ENCODE assay signal across 8 cellular contexts in the genomic region with DNA sequence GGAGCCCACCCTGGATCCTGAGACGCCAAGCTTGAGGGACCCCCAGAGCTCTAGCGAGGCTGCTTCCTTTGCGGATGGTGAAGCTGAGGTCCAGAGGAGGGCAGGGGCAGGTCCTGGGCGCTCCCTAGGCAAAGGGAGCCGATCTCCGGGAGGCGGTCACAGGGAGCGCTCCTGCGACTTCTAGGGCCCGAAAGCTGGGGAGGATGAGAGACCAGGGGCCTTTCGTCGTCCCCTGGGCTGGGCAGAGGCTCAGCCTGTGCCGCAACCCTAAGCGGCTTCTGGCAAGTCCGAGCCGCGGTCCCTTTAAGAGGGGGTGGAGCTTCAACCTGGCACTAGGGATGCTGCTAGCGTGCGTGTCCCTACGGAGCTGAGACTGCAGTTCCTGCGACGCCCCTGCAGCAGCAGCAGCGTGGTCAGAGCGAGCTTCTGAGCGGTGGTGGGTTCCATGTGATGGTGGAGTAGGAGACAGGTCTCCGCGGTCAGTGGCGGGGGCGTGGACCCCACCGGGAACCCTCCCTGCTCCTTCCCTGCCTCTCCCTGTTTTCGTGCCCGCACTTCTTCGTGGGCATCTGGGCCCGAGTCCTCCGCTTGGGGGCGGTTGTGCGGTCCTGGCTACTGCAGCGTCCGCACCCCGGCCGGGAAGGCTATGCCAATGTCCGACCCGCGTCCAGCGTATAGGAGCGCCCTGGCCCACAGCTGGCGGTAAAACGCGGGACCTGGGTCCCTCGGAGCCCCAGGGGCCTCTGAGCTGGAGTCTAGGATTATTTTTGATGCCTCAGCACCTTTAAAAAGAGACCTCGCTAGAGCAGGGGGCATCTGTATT.
A peak's percentile ranks its signal among the peaks of the same experiment; 100 is the strongest.
DNase-seq lines count a peak whose midpoint lies in the region; ATAC-seq and TF ChIP-seq lines count a peak whose summit lies in the region.

No MANE protein-coding gene starts in this region.

- TF ChIP-seq CTCF in A673 (conservative IDR thresholded peaks at IDR 0.05; ENCODE audit: low read depth, low read length) (peak; percentile 45), kidney epithelial cell (IDR thresholded peaks at IDR 0.05; ENCODE audit: insufficient read depth, low read length, poor library complexity, severe bottlenecking) (peak; percentile 46)

- no peaks in the 10 kb centered on the region for H3K4me1 ChIP-seq in A673 (ENCODE audit: insufficient read depth, low read length, poor library complexity, severe bottlenecking)

- no TSS peak for BruUV-seq in A673 (replicated peaks; lab: Mats Ljungman, UMichigan)

- intact Hi-C loops in A673 (cut with micrococcal nuclease; ENCODE audit: unreplicated experiment): loop anchor here (5.0 kb wide), 1 partner anchor 120 kb away; no protein-coding TSS in a partner anchor

- H3K27ac ChIP-seq in A673 (ENCODE audit: low read depth, low read length, poor library complexity, severe bottlenecking): no peak overlapping the region

- no peaks in the 10 kb centered on the region for H3K36me3 ChIP-seq in A673 (ENCODE audit: insufficient read depth, low read length, poor library complexity, severe bottlenecking)
- H3K36me3 ChIP-seq in kidney epithelial cell (ENCODE audit: control insufficient read depth, insufficient read depth, low read length): no peaks in the 10 kb centered on the region

- H3K4me3 ChIP-seq in A673 (ENCODE audit: low read depth, low read length, poor library complexity, severe bottlenecking): peak overlapping the region; percentile 57
- peak overlapping the region; percentile 72 for H3K4me3 ChIP-seq in kidney epithelial cell (ENCODE audit: low read depth, low read length)

- peak; percentile 86 for DNase-seq in A673 (ENCODE audit: low spot score)
- peak; percentile 87 for DNase-seq in NCI-H2171 treated with DMSO at 0.1 percent for 48 hours (lab: John Stamatoyannopoulos, UW)
- peak; percentile 75 for DNase-seq in activated CD4-positive, CD25-positive, alpha-beta regulatory T cell treated with anti-CD3 and anti-CD28 coated beads, Interleukin-2, amount 50 U/mL, for 72 hours
- peak; percentile 90 for DNase-seq in cerebellar cortex (ENCODE audit: low spot score)
- peak; percentile 62 for DNase-seq in kidney epithelial cell (ENCODE audit: low read depth)
- DNase-seq in stimulated activated CD4-positive, alpha-beta T cell treated with anti-CD3 and anti-CD28 coated beads, Interleukin-15, amount 100 ng/mL, for 48 hours (ENCODE audit: low read depth in 2 of 2): peak; percentile 62 to 72

- CTCF ChIA-PET in A673 (lab: Charles Lee): interaction anchor here (1.1 to 1.8 kb wide), 2 partner anchors 8 to 10 kb away, joined by 3 to 7 read pairs; no protein-coding TSS in a partner anchor

- H3K9me3 ChIP-seq in A673 (ENCODE audit: low read depth, low read length, poor library complexity, severe bottlenecking): no peaks in the 10 kb centered on the region

- ATAC-seq in GM18858 (IDR thresholded peaks at IDR 0.05; ENCODE audit: unreplicated experiment) (peak; percentile 99), HG03064 (IDR thresholded peaks at IDR 0.05; ENCODE audit: low read depth, unreplicated experiment) (peak; percentile 99)

- POLR2A ChIA-PET in A673 (lab: Charles Lee; ENCODE audit: low non-redundant PET): no interaction called here

- H3K27me3 ChIP-seq in A673 (replicated peaks; ENCODE audit: insufficient read depth, low read depth, low read length, poor library complexity) (no peaks in the 10 kb centered on the region), kidney epithelial cell (ENCODE audit: control insufficient read depth, insufficient read depth, low read length) (no peaks in the 10 kb centered on the region)
